In genomic region chr5:86617309-86617755, GRCh38 we compare ENCODE assay signal across 9 cellular contexts. TPM values are rescaled to one million over a fixed set of nuclear protein-coding genes. Genes with fewer than 3 reads are reported as not detected.
A peak's percentile ranks its signal among the peaks of the same experiment; 100 is the strongest.
DNase-seq lines count a peak whose midpoint lies in the region; ATAC-seq and TF ChIP-seq lines count a peak whose summit lies in the region.
"Had no signal": no experiment of that assay in that cellular context is flagged by ENCODE, and none has a peak within 500 bp of the region (broad histone marks: within the 10 kb centered on the region; RNA-seq: fewer than 3 reads in every experiment).

No MANE protein-coding gene starts in this region.

- H3K4me3 Mint-ChIP-seq in activated naive CD4-positive, alpha-beta T cell treated with anti-CD3 and anti-CD28 coated beads, Interleukin-2, amount 10 ng/mL, durations not matched to agents 7 days and 5 days, result peak overlapping the region; percentile 99
- peak overlapping the region; percentile 100 for H3K4me3 Mint-ChIP-seq in activated CD8-positive, alpha-beta T cell treated with anti-CD3 and anti-CD28 coated beads, Interleukin-2, amount 10 ng/mL, durations not matched to agents 7 days and 5 days
- peak overlapping the region; percentile 100 for H3K4me3 Mint-ChIP-seq in mesothelial cell of epicardium

- peaks cover 6% of the 10 kb centered on the region for H3K27me3 Mint-ChIP-seq in activated naive CD4-positive, alpha-beta T cell treated with anti-CD3 and anti-CD28 coated beads, Interleukin-2, amount 10 ng/mL, durations not matched to agents 7 days and 5 days
- peaks cover 10% of the 10 kb centered on the region for H3K27me3 Mint-ChIP-seq in activated CD8-positive, alpha-beta T cell treated with anti-CD3 and anti-CD28 coated beads, Interleukin-2, amount 10 ng/mL, durations not matched to agents 7 days and 5 days (ENCODE audit: low read depth)
- no peaks in the 10 kb centered on the region for H3K27me3 Mint-ChIP-seq in mesothelial cell of epicardium (ENCODE audit: low read depth)

- H3K4me3 ChIP-seq in tibial artery, result peak overlapping the region; percentile 88 to 96

- H3K9me3 Mint-ChIP-seq in activated naive CD4-positive, alpha-beta T cell treated with anti-CD3 and anti-CD28 coated beads, Interleukin-2, amount 10 ng/mL, durations not matched to agents 7 days and 5 days, result peaks cover 4% of the 10 kb centered on the region
- peaks cover 4% of the 10 kb centered on the region for H3K9me3 Mint-ChIP-seq in activated CD8-positive, alpha-beta T cell treated with anti-CD3 and anti-CD28 coated beads, Interleukin-2, amount 10 ng/mL, durations not matched to agents 7 days and 5 days (ENCODE audit: insufficient read depth)
- peaks cover 4% of the 10 kb centered on the region for H3K9me3 Mint-ChIP-seq in mesothelial cell of epicardium

- POLR2A ChIA-PET in activated CD8-positive, alpha-beta T cell treated with anti-CD3 and anti-CD28 coated beads, Interleukin-2, amount 10 ng/mL, durations not matched to agents 7 days and 5 days (lab: Charles Lee), result no interaction called here

- H3K27me3 ChIP-seq in tibial artery, result no peaks in the 10 kb centered on the region
- H3K27me3 ChIP-seq: cardiac muscle cell had no signal

- no peak for DNase-seq in activated naive CD4-positive, alpha-beta T cell treated with anti-CD3 and anti-CD28 coated beads, Interleukin-2, amount 10 ng/mL, durations not matched to agents 7 days and 5 days
- DNase-seq in activated naive CD4-positive, alpha-beta T cell treated with anti-CD3 and anti-CD28 coated beads, Interleukin-2, amount 50 U/mL, for 16 hours, result no peak
- DNase-seq in activated CD8-positive, alpha-beta T cell treated with anti-CD3 and anti-CD28 coated beads, Interleukin-2, amount 10 ng/mL, durations not matched to agents 7 days and 5 days, result no peak
- no peak for DNase-seq in mesothelial cell of epicardium (ENCODE audit: low spot score in 2 of 2, unreplicated experiment in 2 of 2)
- no peak for DNase-seq in tibial artery
- no peak for DNase-seq in GM13976 (ENCODE audit: low spot score)
- DNase-seq in NOMO-1 treated with dmso at 0.1 percent for 144 hours (lab: John Stamatoyannopoulos, UW; ENCODE audit: unreplicated experiment), result no peak

- H3K4me1 ChIP-seq in tibial artery, result peaks cover 0 to 17% (median 7%) of the 10 kb centered on the region in 4 donors

- no peaks in the 10 kb centered on the region for H3K9me3 ChIP-seq in tibial artery

- peaks cover 43% of the 10 kb centered on the region for H3K36me3 Mint-ChIP-seq in activated naive CD4-positive, alpha-beta T cell treated with anti-CD3 and anti-CD28 coated beads, Interleukin-2, amount 10 ng/mL, durations not matched to agents 7 days and 5 days
- peaks cover 50% of the 10 kb centered on the region for H3K36me3 Mint-ChIP-seq in activated CD8-positive, alpha-beta T cell treated with anti-CD3 and anti-CD28 coated beads, Interleukin-2, amount 10 ng/mL, durations not matched to agents 7 days and 5 days (ENCODE audit: low read depth)
- peaks cover 27% of the 10 kb centered on the region for H3K36me3 Mint-ChIP-seq in mesothelial cell of epicardium

- intact Hi-C loops in tibial artery (cut with DNase I; ENCODE audit: low total_unique reads), result no loop called here

- peaks cover 23 to 29% (median 28%) of the 10 kb centered on the region in 3 donors for H3K36me3 ChIP-seq in tibial artery

- CTCF ChIA-PET in activated naive CD4-positive, alpha-beta T cell treated with anti-CD3 and anti-CD28 coated beads, Interleukin-2, amount 10 ng/mL, durations not matched to agents 7 days and 5 days (lab: Charles Lee), result no interaction called here
- CTCF ChIA-PET in activated CD8-positive, alpha-beta T cell treated with anti-CD3 and anti-CD28 coated beads, Interleukin-2, amount 10 ng/mL, durations not matched to agents 7 days and 5 days (lab: Charles Lee), result interaction anchor here (1.1 kb wide), 1 partner anchor 51 kb away, joined by 3 read pairs; no protein-coding TSS in a partner anchor

- in situ Hi-C loops in GM13976 (cut with MboI; ENCODE audit: low sequenced_read_pairs, unreplicated experiment), result no loop called here

- H3K4me1 Mint-ChIP-seq in activated naive CD4-positive, alpha-beta T cell treated with anti-CD3 and anti-CD28 coated beads, Interleukin-2, amount 10 ng/mL, durations not matched to agents 7 days and 5 days, result peaks cover 27% of the 10 kb centered on the region
- H3K4me1 Mint-ChIP-seq in activated CD8-positive, alpha-beta T cell treated with anti-CD3 and anti-CD28 coated beads, Interleukin-2, amount 10 ng/mL, durations not matched to agents 7 days and 5 days (ENCODE audit: low read depth), result peaks cover 21% of the 10 kb centered on the region
- H3K4me1 Mint-ChIP-seq in mesothelial cell of epicardium, result peaks cover 32% of the 10 kb centered on the region

- peak overlapping the region; percentile 85 to 89 for H3K27ac ChIP-seq in tibial artery

- ATAC-seq in activated CD8-positive, alpha-beta T cell treated with anti-CD3 and anti-CD28 coated beads, Interleukin-2, amount 10 ng/mL, durations not matched to agents 7 days and 5 days, result no peak
- ATAC-seq in HG03565 (IDR thresholded peaks at IDR 0.05; ENCODE audit: unreplicated experiment), result no peak

- H3K27ac Mint-ChIP-seq in activated naive CD4-positive, alpha-beta T cell treated with anti-CD3 and anti-CD28 coated beads, Interleukin-2, amount 10 ng/mL, durations not matched to agents 7 days and 5 days, result peak overlapping the region; percentile 98
- H3K27ac Mint-ChIP-seq in activated CD8-positive, alpha-beta T cell treated with anti-CD3 and anti-CD28 coated beads, Interleukin-2, amount 10 ng/mL, durations not matched to agents 7 days and 5 days, result peak overlapping the region; percentile 14
- H3K27ac Mint-ChIP-seq in mesothelial cell of epicardium, result peak overlapping the region; percentile 83

- TF ChIP-seq CTCF in mesothelial cell of epicardium (IDR thresholded peaks at IDR 0.05; ENCODE audit: unreplicated experiment) (no peak), tibial artery (IDR thresholded peaks at IDR 0.05) (no peak), GM13976 (IDR thresholded peaks at IDR 0.05; ENCODE audit: borderline replicate concordance, control extremely low read depth, extremely low read depth, insufficient read depth, missing control alignments) (no peak)

RNA-seq across cellular contexts. Expression of gene COX7C, which starts 0.4 kb away (rescaled TPM):
- 100 to 1,000 TPM; 460 to 487 TPM for total RNA-seq in activated CD8-positive, alpha-beta T cell treated with anti-CD3 and anti-CD28 coated beads, Interleukin-2, amount 10 ng/mL, durations not matched to agents 7 days and 5 days
- total RNA-seq in mesothelial cell of epicardium, result 480 to 503 TPM (median 490 TPM) in 3 replicates

Comparison
In these comparisons a context has a peak if more than half of its experiments do, and no peak if none do; other contexts are left out.
1. H3K27ac Mint-ChIP-seq: peak in every context shown above with its lines; median percentile 98 in activated naive CD4-positive, alpha-beta T cell treated with anti-CD3 and anti-CD28 coated beads, Interleukin-2, amount 10 ng/mL, durations not matched to agents 7 days and 5 days; 83 in mesothelial cell of epicardium; 14 in activated CD8-positive, alpha-beta T cell treated with anti-CD3 and anti-CD28 coated beads, Interleukin-2, amount 10 ng/mL, durations not matched to agents 7 days and 5 days.